In genomic region chr7:75485355-75485978, GRCh38 we compare ENCODE assay signal across 8 cellular contexts. TPM values are rescaled to one million over a fixed set of nuclear protein-coding genes. Genes with fewer than 3 reads are reported as not detected.
DNase-seq lines count a peak whose midpoint lies in the region; ATAC-seq and TF ChIP-seq lines count a peak whose summit lies in the region.
"Not testable (repeated sequence)": the region's sequence is repeated elsewhere in the genome, so short reads cannot be mapped to it uniquely, and the experiment has no call there.

No MANE protein-coding gene starts in this region.

- TF ChIP-seq CTCF in CD8-positive, alpha-beta T cell (IDR thresholded peaks at IDR 0.05); Panc1 (IDR thresholded peaks at IDR 0.05); neural cell (IDR thresholded peaks at IDR 0.05; ENCODE audit: poor library complexity, severe bottlenecking): not testable (repeated sequence)

- in situ Hi-C loops in Panc1 (cut with HindIII; ENCODE audit: low pct_unique_long_range_greater_than_20kb, low sequenced_read_pairs), result not testable (repeated sequence)

- intact Hi-C loops in CD8-positive, alpha-beta T cell (cut with DNase I, micrococcal nuclease), result loop anchor here in 1 of 2 experiments (10.0 kb wide), 1 partner anchor 411 kb away; the partner anchor contains the start of gene RCC1L
- intact Hi-C loops in Panc1 (cut with micrococcal nuclease; ENCODE audit: unreplicated experiment), result not testable (repeated sequence)

- not testable (repeated sequence) for H3K9me3 Mint-ChIP-seq in CD8-positive, alpha-beta T cell; activated T-cell treated with anti-CD3 and anti-CD28 coated beads, Interleukin-2, amount 50 U/mL, for 72 hours

- H3K27ac Mint-ChIP-seq in CD8-positive, alpha-beta T cell, result peak overlapping the region; percentile 70
- H3K27ac Mint-ChIP-seq in activated T-cell treated with anti-CD3 and anti-CD28 coated beads, Interleukin-2, amount 50 U/mL, for 72 hours, result peak overlapping the region; percentile 77

- POLR2A ChIA-PET in CD8-positive, alpha-beta T cell (lab: Charles Lee); Panc1 (lab: Charles Lee): not testable (repeated sequence)

- not testable (repeated sequence) for H3K79me2 ChIP-seq in neural cell (replicated peaks; ENCODE audit: insufficient read depth, low read length)

- TF ChIP-seq EP300 in neural cell (conservative IDR thresholded peaks at IDR 0.05; ENCODE audit: poor library complexity, severe bottlenecking), result not testable (repeated sequence)

- not testable (repeated sequence) for ATAC-seq in CD8-positive, alpha-beta T cell; Panc1
- peak; percentile 5 for ATAC-seq in HG03064 (IDR thresholded peaks at IDR 0.05; ENCODE audit: low read depth, unreplicated experiment)
- peak in 1 of 2 donors; percentile 4 for ATAC-seq in activated T-cell treated with anti-CD3 and anti-CD28 coated beads, Interleukin-2, amount 50 U/mL, for 72 hours (replicated peaks in 1 of 2)

- H2AFZ ChIP-seq in neural cell (ENCODE audit: low read depth, low read length), result not testable (repeated sequence)

- DNase-seq in CD8-positive, alpha-beta T cell, result peak in 2 of 7 experiments; percentile 13 to 48
- DNase-seq in Panc1 (ENCODE audit: low read depth, low spot score), result not testable (repeated sequence)
- DNase-seq in activated T-cell treated with anti-CD3 and anti-CD28 coated beads, Interleukin-2, amount 50 U/mL, for 72 hours, result peak; percentile 2 to 9
- peak; percentile 45 for DNase-seq in ecto neural progenitor cell (ENCODE audit: low spot score)

- peak overlapping the region; percentile 72 for H3K9ac ChIP-seq in neural cell (ENCODE audit: low read length)
- peak overlapping the region; percentile 72 to 75 for H3K9ac ChIP-seq in stomach smooth muscle (ENCODE audit: low read length in 2 of 2)

- not testable (repeated sequence) for H3K27me3 Mint-ChIP-seq in CD8-positive, alpha-beta T cell (ENCODE audit: low read depth); activated T-cell treated with anti-CD3 and anti-CD28 coated beads, Interleukin-2, amount 50 U/mL, for 72 hours (ENCODE audit: low read depth)

- H3K9me3 ChIP-seq in CD8-positive, alpha-beta T cell (ENCODE audit: low read length); Panc1 (ENCODE audit: control insufficient read depth, insufficient read depth, low read depth, low read length); neural cell (ENCODE audit: low read length); stomach smooth muscle (ENCODE audit: control insufficient read depth in 2 of 2, low read length in 2 of 2): not testable (repeated sequence)

- H3K36me3 ChIP-seq in CD8-positive, alpha-beta T cell (ENCODE audit: insufficient read depth, low read length); Panc1 (ENCODE audit: control insufficient read depth, insufficient read depth, low read length); neural cell (ENCODE audit: insufficient read depth, low read length); stomach smooth muscle (ENCODE audit: control insufficient read depth in 2 of 2, insufficient read depth in 2 of 2, low read length in 2 of 2): not testable (repeated sequence)

- TF ChIP-seq RAD21 in neural cell (conservative IDR thresholded peaks at IDR 0.05), result not testable (repeated sequence)

- H3K4me1 Mint-ChIP-seq in CD8-positive, alpha-beta T cell (ENCODE audit: low read depth), result peaks cover 14% of the 10 kb centered on the region
- H3K4me1 Mint-ChIP-seq in activated T-cell treated with anti-CD3 and anti-CD28 coated beads, Interleukin-2, amount 50 U/mL, for 72 hours (ENCODE audit: low read depth), result not testable (repeated sequence)

- peak overlapping the region; percentile 91 for H3K4me3 Mint-ChIP-seq in CD8-positive, alpha-beta T cell
- peak overlapping the region; percentile 94 to 95 for H3K4me3 Mint-ChIP-seq in activated T-cell treated with anti-CD3 and anti-CD28 coated beads, Interleukin-2, amount 50 U/mL, for 72 hours

- H3K4me3 ChIP-seq in CD8-positive, alpha-beta T cell (ENCODE audit: low read depth, low read length), result peak overlapping the region; percentile 93
- H3K4me3 ChIP-seq in Panc1 (ENCODE audit: low read depth in 2 of 2, low read length in 2 of 2), result peak overlapping the region; percentile 68 to 72
- peak overlapping the region; percentile 69 for H3K4me3 ChIP-seq in iPS-11a (ENCODE audit: low read depth, low read length)
- peak overlapping the region; percentile 73 for H3K4me3 ChIP-seq in neural cell (ENCODE audit: low read length)
- peak overlapping the region; percentile 69 to 77 for H3K4me3 ChIP-seq in stomach smooth muscle (ENCODE audit: low read length in 2 of 2)

- not testable (repeated sequence) for H3K4me2 ChIP-seq in neural cell (ENCODE audit: low read length)

- not testable (repeated sequence) for BruUV-seq in Panc1 (replicated peaks; lab: Mats Ljungman, UMichigan)

- H3K36me3 Mint-ChIP-seq in CD8-positive, alpha-beta T cell, result peaks cover 21% of the 10 kb centered on the region
- H3K36me3 Mint-ChIP-seq in activated T-cell treated with anti-CD3 and anti-CD28 coated beads, Interleukin-2, amount 50 U/mL, for 72 hours (ENCODE audit: insufficient read depth in 2 of 2), result not testable (repeated sequence)

- peak overlapping the region; percentile 64 for H3K27ac ChIP-seq in CD8-positive, alpha-beta T cell (ENCODE audit: low read depth, low read length)
- H3K27ac ChIP-seq in Panc1 (ENCODE audit: low read length) (peak overlapping the region; percentile 80; the same call in 1 of the 2 replicates), neural cell (ENCODE audit: low read length) (peak overlapping the region; percentile 5), stomach smooth muscle (ENCODE audit: low read length) (peak overlapping the region; percentile 62)

- not testable (repeated sequence) for H4K20me1 ChIP-seq in neural cell (ENCODE audit: insufficient read depth)

- CTCF ChIA-PET in CD8-positive, alpha-beta T cell (lab: Charles Lee); Panc1 (lab: Charles Lee): not testable (repeated sequence)

- H3K9me2 ChIP-seq in neural cell (ENCODE audit: insufficient read depth, low read length), result not testable (repeated sequence)

- not testable (repeated sequence) for H3K4me1 ChIP-seq in CD8-positive, alpha-beta T cell (ENCODE audit: insufficient read depth, low read length); Panc1 (ENCODE audit: control insufficient read depth, insufficient read depth, low read length); stomach smooth muscle (ENCODE audit: control insufficient read depth, insufficient read depth, low read length)

- H3F3A ChIP-seq in neural cell (ENCODE audit: insufficient read depth, low read length, poor library complexity, severe bottlenecking), result not testable (repeated sequence)

- H3K27me3 ChIP-seq in CD8-positive, alpha-beta T cell (ENCODE audit: insufficient read depth, low read length); Panc1 (ENCODE audit: control insufficient read depth, insufficient read depth, low read length); neural cell (ENCODE audit: insufficient read depth, low read depth, low read length); stomach smooth muscle (ENCODE audit: control insufficient read depth in 1 of 2, insufficient read depth in 2 of 2, low read length in 2 of 2): not testable (repeated sequence)

RNA-seq across cellular contexts. Expression of gene POM121C, which starts 0.6 kb away (rescaled TPM):
- total RNA-seq in CD8-positive, alpha-beta T cell, result 10 to 100 TPM; 88.5 to 99.2 TPM
- 66.6 TPM for total RNA-seq in Panc1 (2021; ENCODE audit: unreplicated experiment)
- polyA plus RNA-seq in Panc1 (2012; ENCODE audit: insufficient read length), result 47.5 TPM
- total RNA-seq in activated T-cell treated with anti-CD3 and anti-CD28 coated beads, Interleukin-2, amount 50 U/mL, for 72 hours, result 10 to 100 TPM; 72.2 to 72.5 TPM
- 6.6 and 14.6 TPM in 2 replicates for polyA plus RNA-seq in neural cell
- 34.5 and 34.6 TPM in 2 replicates for polyA minus RNA-seq in neural cell

RNA-seq across cellular contexts. Expression of gene SPDYE5, which starts 6.7 kb away (rescaled TPM):
- total RNA-seq in CD8-positive, alpha-beta T cell, result under 1 TPM in 1 of 2 experiments, not detected in 1; 0.25 TPM
- not detected for total RNA-seq in Panc1 (2021; ENCODE audit: unreplicated experiment)
- 0.67 TPM for polyA plus RNA-seq in Panc1 (2012; ENCODE audit: insufficient read length)
- not detected for total RNA-seq in activated T-cell treated with anti-CD3 and anti-CD28 coated beads, Interleukin-2, amount 50 U/mL, for 72 hours
- polyA plus RNA-seq in neural cell, result 0.07 and 0.26 TPM in 2 replicates
- polyA minus RNA-seq in neural cell, result 0.35 TPM in 1 of 2 replicates, not detected in the other

Comparison
In these comparisons a context has a peak if more than half of its experiments do, and no peak if none do; other contexts are left out.
1. H3K27ac ChIP-seq: peak in every context shown above with its lines; median percentile 80 in Panc1; 64 in CD8-positive, alpha-beta T cell; 62 in stomach smooth muscle; 5 in neural cell.